22 cellular contexts compared by ENCODE assay signal in the genomic region with DNA sequence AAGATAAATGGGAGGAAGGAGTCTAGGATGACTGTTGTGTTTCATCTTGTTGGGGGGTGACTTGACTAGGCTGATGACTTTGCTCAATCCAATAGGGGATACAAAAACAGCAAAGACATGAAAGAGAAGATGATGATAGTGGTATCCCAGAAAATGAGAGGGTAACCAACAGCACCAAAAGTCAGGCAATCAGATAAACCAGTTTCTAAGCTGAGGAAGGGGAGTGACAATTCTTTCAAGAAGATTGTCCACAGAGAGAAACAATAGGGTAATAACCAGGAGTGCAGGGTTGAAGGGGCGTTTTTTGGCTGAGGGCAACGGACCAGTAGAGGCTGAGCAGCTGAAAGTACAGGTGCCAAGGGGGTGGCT. TPM values are rescaled to one million over a fixed set of nuclear protein-coding genes. Genes with fewer than 3 reads are reported as not detected.
DNase-seq lines count a peak whose midpoint lies in the region; ATAC-seq and TF ChIP-seq lines count a peak whose summit lies in the region.
"Had no signal": no experiment of that assay in that cellular context is flagged by ENCODE, and none has a peak within 500 bp of the region (broad histone marks: within the 10 kb centered on the region; RNA-seq: fewer than 3 reads in every experiment).

No MANE protein-coding gene starts in this region.

- H3K4me3 ChIP-seq in psoas muscle (no peak overlapping the region), SJCRH30 (no peak overlapping the region)
- H3K4me3 ChIP-seq: pancreas, testis had no signal

- H3K27ac ChIP-seq in psoas muscle (no peak overlapping the region), SJCRH30 (no peak overlapping the region)
- H3K27ac ChIP-seq: testis had no signal

- 77 to 82% (median 81%) methylated on average over 2 of the region's 2 CpGs for WGBS in psoas muscle, 3 donors

- TF ChIP-seq CTCF in WTC11 (IDR thresholded peaks at IDR 0.05): no peak
- no peak for TF ChIP-seq CTCF in psoas muscle (IDR thresholded peaks at IDR 0.05)

- peaks cover 65% of the 10 kb centered on the region for H3K36me3 Mint-ChIP-seq in stimulated activated naive CD8-positive, alpha-beta T cell treated with anti-CD3 and anti-CD28 coated beads, Interleukin-15, Interleukin-2, amounts not matched to agents 100 ng/mL and 50 ng/mL, for 24 hours (ENCODE audit: low read depth)
- peaks cover 47% of the 10 kb centered on the region for H3K36me3 Mint-ChIP-seq in WTC11
- H3K36me3 Mint-ChIP-seq in immature natural killer cell: peaks cover 7 to 20% (median 14%) of the 10 kb centered on the region in 3 donors

- peaks cover 56% of the 10 kb centered on the region for H3K4me1 Mint-ChIP-seq in stimulated activated naive CD8-positive, alpha-beta T cell treated with anti-CD3 and anti-CD28 coated beads, Interleukin-15, Interleukin-2, amounts not matched to agents 100 ng/mL and 50 ng/mL, for 24 hours (ENCODE audit: low read depth)
- peaks cover 59% of the 10 kb centered on the region for H3K4me1 Mint-ChIP-seq in stimulated activated naive CD8-positive, alpha-beta T cell treated with anti-CD3 and anti-CD28 coated beads, Interleukin-15, amount 100 ng/mL, for 72 hours
- H3K4me1 Mint-ChIP-seq in WTC11 (peaks cover 64% of the 10 kb centered on the region), immature natural killer cell (peaks cover 27 to 48% of the 10 kb centered on the region in 2 donors)

- ATAC-seq in stimulated activated naive CD8-positive, alpha-beta T cell treated with anti-CD3 and anti-CD28 coated beads, Interleukin-15, amount 100 ng/mL, for 72 hours: no peak
- ATAC-seq in WTC11: no peak
- ATAC-seq in psoas muscle: no peak
- ATAC-seq: effector memory CD8-positive, alpha-beta T cell had no signal

- H3K27me3 Mint-ChIP-seq in stimulated activated naive CD8-positive, alpha-beta T cell treated with anti-CD3 and anti-CD28 coated beads, Interleukin-15, Interleukin-2, amounts not matched to agents 100 ng/mL and 50 ng/mL, for 24 hours: no peaks in the 10 kb centered on the region
- no peaks in the 10 kb centered on the region for H3K27me3 Mint-ChIP-seq in stimulated activated naive CD8-positive, alpha-beta T cell treated with anti-CD3 and anti-CD28 coated beads, Interleukin-15, amount 100 ng/mL, for 72 hours
- H3K27me3 Mint-ChIP-seq in WTC11 (ENCODE audit: low read depth) (no peaks in the 10 kb centered on the region), immature natural killer cell (ENCODE audit: low read depth in 3 of 3) (peaks cover 0 to 2% (median 0%) of the 10 kb centered on the region in 3 donors)
- H3K27me3 Mint-ChIP-seq: effector memory CD8-positive, alpha-beta T cell had no signal

- CTCF ChIA-PET in WTC11 (lab: Charles Lee): interaction anchor here (0.8 to 0.9 kb wide), 2 partner anchors 37 to 54 kb away, joined by 3 read pairs; no protein-coding TSS in a partner anchor

- H3K9me3 ChIP-seq in psoas muscle (no peaks in the 10 kb centered on the region), SJCRH30 (replicated peaks) (no peaks in the 10 kb centered on the region)
- H3K9me3 ChIP-seq: pancreas, testis had no signal

- H3K36me3 ChIP-seq in psoas muscle (ENCODE audit: insufficient read depth in 1 of 2, low read depth in 1 of 2) (peaks cover 3 to 18% of the 10 kb centered on the region in 2 donors), SJCRH30 (peaks cover 23% of the 10 kb centered on the region)
- H3K36me3 ChIP-seq: pancreas had no signal

- no peak for DNase-seq in stimulated activated naive CD8-positive, alpha-beta T cell treated with anti-CD3 and anti-CD28 coated beads, Interleukin-15, amount 100 ng/mL, for 72 hours
- no peak for DNase-seq in WTC11 (ENCODE audit: low spot score)
- no peak for DNase-seq in immature natural killer cell
- no peak for DNase-seq in psoas muscle
- no peak for DNase-seq in NCI-H345 (lab: John Stamatoyannopoulos, UW)
- DNase-seq in SJCRH30: no peak
- DNase-seq in SIG-M5 (lab: John Stamatoyannopoulos, UW): no peak
- DNase-seq: activated T-cell treated with anti-CD3 and anti-CD28 coated beads for 4 hours; cerebellar nuclear complex; DMS79; effector memory CD8-positive, alpha-beta T cell; H9; KBM-7; left colon; NCI-H2029; NCI-H510A treated with DMSO at 0.1 percent for 48 hours; SHP77 treated with DMSO at 0.1 percent for 48 hours; stimulated activated CD4-positive, alpha-beta T cell treated with anti-CD3 and anti-CD28 coated beads, Interleukin-2, amount 100 ng/mL, for 48 hours; T-helper 9 cell; testis had no signal

- POLR2A ChIA-PET in WTC11 (lab: Charles Lee): no interaction called here

- peak overlapping the region; percentile 1 for H3K27ac Mint-ChIP-seq in stimulated activated naive CD8-positive, alpha-beta T cell treated with anti-CD3 and anti-CD28 coated beads, Interleukin-15, Interleukin-2, amounts not matched to agents 100 ng/mL and 50 ng/mL, for 24 hours
- H3K27ac Mint-ChIP-seq in stimulated activated naive CD8-positive, alpha-beta T cell treated with anti-CD3 and anti-CD28 coated beads, Interleukin-15, amount 100 ng/mL, for 72 hours: peak overlapping the region in 1 of 2 donors; percentile 16
- H3K27ac Mint-ChIP-seq in WTC11 (peak overlapping the region; percentile 11), immature natural killer cell (peak overlapping the region in 4 of 6 donors; percentile 3 to 60 (median 22))

- no peak overlapping the region for H3K4me3 Mint-ChIP-seq in stimulated activated naive CD8-positive, alpha-beta T cell treated with anti-CD3 and anti-CD28 coated beads, Interleukin-15, Interleukin-2, amounts not matched to agents 100 ng/mL and 50 ng/mL, for 24 hours
- H3K4me3 Mint-ChIP-seq in stimulated activated naive CD8-positive, alpha-beta T cell treated with anti-CD3 and anti-CD28 coated beads, Interleukin-15, amount 100 ng/mL, for 72 hours: no peak overlapping the region
- H3K4me3 Mint-ChIP-seq in WTC11 (no peak overlapping the region), immature natural killer cell (no peak overlapping the region)
- H3K4me3 Mint-ChIP-seq: effector memory CD8-positive, alpha-beta T cell; H9 had no signal

- no peaks in the 10 kb centered on the region for H3K27me3 ChIP-seq in psoas muscle (ENCODE audit: insufficient read depth in 3 of 3, low read length in 2 of 3)
- no peaks in the 10 kb centered on the region for H3K27me3 ChIP-seq in SJCRH30
- H3K27me3 ChIP-seq: pancreas, testis had no signal

- intact Hi-C loops in psoas muscle (cut with DNase I): no loop called here

- H3K9me3 Mint-ChIP-seq in stimulated activated naive CD8-positive, alpha-beta T cell treated with anti-CD3 and anti-CD28 coated beads, Interleukin-15, Interleukin-2, amounts not matched to agents 100 ng/mL and 50 ng/mL, for 24 hours: no peaks in the 10 kb centered on the region
- H3K9me3 Mint-ChIP-seq in stimulated activated naive CD8-positive, alpha-beta T cell treated with anti-CD3 and anti-CD28 coated beads, Interleukin-15, amount 100 ng/mL, for 72 hours: no peaks in the 10 kb centered on the region
- H3K9me3 Mint-ChIP-seq in WTC11 (no peaks in the 10 kb centered on the region), immature natural killer cell (no peaks in the 10 kb centered on the region)
- H3K9me3 Mint-ChIP-seq: effector memory CD8-positive, alpha-beta T cell; H9 had no signal

- H3K4me1 ChIP-seq in psoas muscle (peaks cover 15% of the 10 kb centered on the region), SJCRH30 (peaks cover 21% of the 10 kb centered on the region)
- H3K4me1 ChIP-seq: testis had no signal

TF ChIP-seq in WTC11, 78 proteins besides CTCF, POLR2A, EP300 and RAD21 (continues in another document):
- TF ChIP-seq ZNF416 (CRISPR knock-in tag; IDR thresholded peaks at IDR 0.05): no peak
- TF ChIP-seq E2F1 (CRISPR knock-in tag; IDR thresholded peaks at IDR 0.05): no peak
- no peak for TF ChIP-seq IRF2 (CRISPR knock-in tag; IDR thresholded peaks at IDR 0.05; ENCODE audit: borderline replicate concordance, low read depth)
- TF ChIP-seq, protein P1, sequence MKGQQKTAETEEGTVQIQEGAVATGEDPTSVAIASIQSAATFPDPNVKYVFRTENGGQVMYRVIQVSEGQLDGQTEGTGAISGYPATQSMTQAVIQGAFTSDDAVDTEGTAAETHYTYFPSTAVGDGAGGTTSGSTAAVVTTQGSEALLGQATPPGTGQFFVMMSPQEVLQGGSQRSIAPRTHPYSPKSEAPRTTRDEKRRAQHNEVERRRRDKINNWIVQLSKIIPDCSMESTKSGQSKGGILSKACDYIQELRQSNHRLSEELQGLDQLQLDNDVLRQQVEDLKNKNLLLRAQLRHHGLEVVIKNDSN (CRISPR knock-in tag; IDR thresholded peaks at IDR 0.05): no peak
- no peak for TF ChIP-seq SP1 (CRISPR knock-in tag; conservative IDR thresholded peaks at IDR 0.05)
- no peak for TF ChIP-seq TEAD4 (CRISPR knock-in tag; IDR thresholded peaks at IDR 0.05)
- TF ChIP-seq, protein P2, sequence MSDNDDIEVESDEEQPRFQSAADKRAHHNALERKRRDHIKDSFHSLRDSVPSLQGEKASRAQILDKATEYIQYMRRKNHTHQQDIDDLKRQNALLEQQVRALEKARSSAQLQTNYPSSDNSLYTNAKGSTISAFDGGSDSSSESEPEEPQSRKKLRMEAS (CRISPR knock-in tag; IDR thresholded peaks at IDR 0.05): no peak
- no peak for TF ChIP-seq NR1H2 (CRISPR knock-in tag; IDR thresholded peaks at IDR 0.05)
- no peak for TF ChIP-seq TEAD1 (CRISPR knock-in tag; IDR thresholded peaks at IDR 0.05)
- no peak for TF ChIP-seq OVOL2 (CRISPR knock-in tag; IDR thresholded peaks at IDR 0.05; ENCODE audit: borderline replicate concordance)

RNA-seq across cellular contexts. Expression of gene KCMF1, which starts 7.7 kb away (rescaled TPM):
- total RNA-seq in WTC11 (2021) (114 to 118 TPM (median 117 TPM) in 3 replicates), psoas muscle (100 to 1,000 TPM in 3 of 4 donors, 10 to 100 TPM in 1; 89.0 to 197 (median 153) TPM)
- polyA plus RNA-seq in immature natural killer cell (10 to 100 TPM; 19.4 to 29.2 (median 25.5) TPM), psoas muscle (100 to 1,000 TPM in 1 of 3 donors, 10 to 100 TPM in 2; 74.6 to 374 (median 97.3) TPM)
- total RNA-seq in SJCRH30 (2014; rRNA removed; shearing (Covaris generic)): 75.8 and 93.0 TPM in 2 replicates

RNA-seq across cellular contexts. Expression of gene TMSB10, which starts 57.9 kb away (rescaled TPM):
- 869 to 943 TPM (median 911 TPM) in 3 replicates for total RNA-seq in WTC11 (2021)
- polyA plus RNA-seq in immature natural killer cell: 1,000 to 10,000 TPM; 4,386 to 7,531 (median 5,397) TPM
- 100 to 1,000 TPM; 181 to 306 (median 239) TPM for total RNA-seq in psoas muscle
- 100 to 1,000 TPM; 223 to 849 (median 317) TPM for polyA plus RNA-seq in psoas muscle
- 2,317 and 2,398 TPM in 2 replicates for total RNA-seq in SJCRH30 (2014; rRNA removed; shearing (Covaris generic))
